8 cellular contexts compared by ENCODE assay signal in the genomic region with DNA sequence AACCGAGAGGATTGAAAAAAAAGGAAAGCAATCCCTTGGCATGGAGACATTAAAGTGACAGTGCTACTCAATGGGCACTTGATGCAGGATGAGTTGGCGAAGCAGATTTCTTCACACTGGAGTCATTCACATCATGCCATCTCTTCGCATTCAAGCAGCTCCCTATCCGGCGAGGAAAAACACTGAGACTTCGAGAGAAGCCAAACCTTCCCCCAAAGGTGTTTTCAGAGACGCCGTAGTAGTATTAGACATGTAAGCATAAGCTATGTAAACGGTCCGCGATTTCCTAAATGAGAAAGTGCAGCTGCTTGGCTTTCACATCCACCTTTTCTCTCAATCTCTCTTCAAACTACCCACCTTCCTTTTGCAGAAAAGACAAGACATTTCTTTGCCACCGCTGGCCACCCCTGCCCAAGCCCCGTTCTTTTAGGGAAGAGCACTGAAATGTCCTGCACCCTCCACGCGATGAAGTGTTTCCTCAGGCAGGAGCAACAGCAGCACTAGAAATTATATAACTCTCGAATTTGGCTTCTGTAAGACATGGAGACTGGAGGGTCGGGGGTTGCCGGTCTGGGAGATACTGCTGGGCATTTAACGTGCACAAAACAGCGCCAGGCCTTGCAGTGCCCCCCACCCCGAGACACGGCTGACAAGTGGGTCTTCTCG. TPM values are rescaled to one million over a fixed set of nuclear protein-coding genes. Genes with fewer than 3 reads are reported as not detected.
DNase-seq lines count a peak whose midpoint lies in the region; ATAC-seq and TF ChIP-seq lines count a peak whose summit lies in the region.

Gene DLG2 (minus strand): TSS at position 13 of the 666 bp plus-strand sequence.

- H3K4me3 Mint-ChIP-seq in chondrocyte (ENCODE audit: unreplicated experiment) = peak within 1 kb of the TSS; percentile 85
- peak within 1 kb of the TSS; percentile 93 for H3K4me3 Mint-ChIP-seq in stimulated activated memory B cell treated with anti-CD40 and anti-IgM and Interleukin-4, amounts not matched to agents 10 μg/mL and 1 μg/mL and 100 μg/mL, for 72 hours

- in situ Hi-C loops in HAP-1 (cut with MboI; ENCODE audit: low sequenced_read_pairs) = no loop called here

- DNase-seq in DMS53 (lab: John Stamatoyannopoulos, UW) (peak; percentile 74), HAP-1 (ENCODE audit: low spot score in 2 of 2) (peak in 1 of 2 experiments; percentile 25), RWPE2 (ENCODE audit: low spot score) (no peak), chondrocyte (ENCODE audit: low spot score) (no peak), kidney tubule cell (ENCODE audit: low spot score) (peak; percentile 57), T-helper 9 cell (no peak), NCI-H187 treated with DMSO at 0.1 percent for 48 hours (lab: John Stamatoyannopoulos, UW) (no peak)

- H3K9me3 ChIP-seq in HAP-1 (no peaks in the 10 kb centered on the region), RWPE2 (ENCODE audit: severe bottlenecking) (no peaks in the 10 kb centered on the region)

- peaks cover 30% of the 10 kb centered on the region for H3K4me1 Mint-ChIP-seq in chondrocyte (ENCODE audit: low read depth)
- H3K4me1 Mint-ChIP-seq in stimulated activated memory B cell treated with anti-CD40 and anti-IgM and Interleukin-4, amounts not matched to agents 10 μg/mL and 1 μg/mL and 100 μg/mL, for 72 hours = peaks cover 26% of the 10 kb centered on the region

- H3K36me3 ChIP-seq in HAP-1 (replicated peaks) (peaks cover 6% of the 10 kb centered on the region), RWPE2 (ENCODE audit: low read depth) (peaks cover 16% of the 10 kb centered on the region)

- H3K4me3 ChIP-seq in HAP-1 (peak within 1 kb of the TSS; percentile 84), RWPE2 (ENCODE audit: severe bottlenecking) (peak within 1 kb of the TSS; percentile 61)

- no peaks in the 10 kb centered on the region for H3K27me3 Mint-ChIP-seq in chondrocyte (ENCODE audit: low read depth)
- H3K27me3 Mint-ChIP-seq in stimulated activated memory B cell treated with anti-CD40 and anti-IgM and Interleukin-4, amounts not matched to agents 10 μg/mL and 1 μg/mL and 100 μg/mL, for 72 hours = no peaks in the 10 kb centered on the region

- peak within 1 kb of the TSS; percentile 95 for H3K27ac Mint-ChIP-seq in chondrocyte (ENCODE audit: unreplicated experiment)
- peak within 1 kb of the TSS; percentile 86 for H3K27ac Mint-ChIP-seq in stimulated activated memory B cell treated with anti-CD40 and anti-IgM and Interleukin-4, amounts not matched to agents 10 μg/mL and 1 μg/mL and 100 μg/mL, for 72 hours

- peaks cover 35% of the 10 kb centered on the region for H3K4me1 ChIP-seq in HAP-1
- peaks cover 10% of the 10 kb centered on the region for H3K4me1 ChIP-seq in RWPE2 (ENCODE audit: insufficient read depth, poor library complexity, severe bottlenecking)

- H3K36me3 Mint-ChIP-seq in chondrocyte (ENCODE audit: low read depth) = no peaks in the 10 kb centered on the region
- H3K36me3 Mint-ChIP-seq in stimulated activated memory B cell treated with anti-CD40 and anti-IgM and Interleukin-4, amounts not matched to agents 10 μg/mL and 1 μg/mL and 100 μg/mL, for 72 hours = peaks cover 6% of the 10 kb centered on the region

- TF ChIP-seq CTCF in RWPE2 (IDR thresholded peaks at IDR 0.05; ENCODE audit: poor library complexity, severe bottlenecking) (no peak), chondrocyte (IDR thresholded peaks at IDR 0.05) (no peak)

- H3K27me3 ChIP-seq in HAP-1 (ENCODE audit: low read depth) = no peaks in the 10 kb centered on the region
- H3K27me3 ChIP-seq in RWPE2 (ENCODE audit: insufficient read depth, poor library complexity, severe bottlenecking) = no peaks in the 10 kb centered on the region

- ATAC-seq in RWPE2 (ENCODE audit: low read depth) = peak; percentile 5
- peak; percentile 1 for ATAC-seq in stimulated activated memory B cell treated with anti-CD40 and anti-IgM and Interleukin-4, amounts not matched to agents 10 μg/mL and 1 μg/mL and 100 μg/mL, for 72 hours

- H3K27ac ChIP-seq in RWPE2 (ENCODE audit: poor library complexity, severe bottlenecking) = peak within 1 kb of the TSS; percentile 38

- no peaks in the 10 kb centered on the region for H3K9me3 Mint-ChIP-seq in chondrocyte (ENCODE audit: low read depth)
- no peaks in the 10 kb centered on the region for H3K9me3 Mint-ChIP-seq in stimulated activated memory B cell treated with anti-CD40 and anti-IgM and Interleukin-4, amounts not matched to agents 10 μg/mL and 1 μg/mL and 100 μg/mL, for 72 hours

RNA-seq across cellular contexts. Expression of gene DLG2, which starts in this region (rescaled TPM):
- 1.3 to 4.9 TPM (median 2.2 TPM) in 3 replicates for total RNA-seq in chondrocyte

Comparison
In these comparisons a context has a peak if more than half of its experiments do, and no peak if none do; other contexts are left out.
1. DNase-seq: peak in DMS53 (single experiment) and kidney tubule cell (single experiment); none in RWPE2 (single experiment), chondrocyte (single experiment), T-helper 9 cell (single experiment) and NCI-H187 treated with DMSO at 0.1 percent for 48 hours (single experiment).